9 cellular contexts compared by ENCODE assay signal in the genomic region with DNA sequence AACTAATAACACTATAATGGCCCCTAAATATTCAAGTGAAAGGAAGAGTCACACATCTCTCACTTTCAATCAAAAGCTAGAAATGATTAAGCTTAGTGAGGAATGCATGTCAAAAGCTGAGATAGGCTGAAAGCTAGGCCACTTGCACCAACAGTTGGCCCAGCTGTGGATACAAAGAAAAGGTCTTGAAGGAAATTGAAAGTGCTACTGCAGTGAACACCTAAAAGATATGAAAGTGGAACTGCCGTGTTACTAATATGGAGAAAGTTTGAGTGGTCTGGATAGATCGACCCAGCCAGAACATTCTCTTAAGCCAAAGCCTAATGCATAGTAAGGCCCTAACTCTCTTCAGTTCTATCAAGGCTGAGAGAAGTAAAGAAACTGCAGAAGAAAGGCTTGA. TPM values are rescaled to one million over a fixed set of nuclear protein-coding genes. Genes with fewer than 3 reads are reported as not detected.
DNase-seq lines count a peak whose midpoint lies in the region; ATAC-seq lines count a peak whose summit lies in the region.
"Had no signal": no experiment of that assay in that cellular context is flagged by ENCODE, and none has a peak within 500 bp of the region (broad histone marks: within the 10 kb centered on the region; RNA-seq: fewer than 3 reads in every experiment).

No MANE protein-coding gene starts in this region.

- peaks cover 4% of the 10 kb centered on the region for H3K27me3 Mint-ChIP-seq in activated naive CD8-positive, alpha-beta T cell treated with anti-CD3 and anti-CD28 coated beads for 36 hours

- no peaks in the 10 kb centered on the region for H3K36me3 Mint-ChIP-seq in activated naive CD8-positive, alpha-beta T cell treated with anti-CD3 and anti-CD28 coated beads for 36 hours

- ATAC-seq in GM18861 (IDR thresholded peaks at IDR 0.05; ENCODE audit: unreplicated experiment), result peak; percentile 100
- ATAC-seq in GM21390 (IDR thresholded peaks at IDR 0.05; ENCODE audit: unreplicated experiment), result peak; percentile 100
- peak; percentile 100 for ATAC-seq in HG03108 (IDR thresholded peaks at IDR 0.05; ENCODE audit: unreplicated experiment)

- H3K27ac Mint-ChIP-seq in activated naive CD8-positive, alpha-beta T cell treated with anti-CD3 and anti-CD28 coated beads for 36 hours, result peak overlapping the region; percentile 59

- H3K4me3 Mint-ChIP-seq in activated naive CD8-positive, alpha-beta T cell treated with anti-CD3 and anti-CD28 coated beads for 36 hours, result no peak overlapping the region

- peaks cover 2% of the 10 kb centered on the region for H3K9me3 Mint-ChIP-seq in activated naive CD8-positive, alpha-beta T cell treated with anti-CD3 and anti-CD28 coated beads for 36 hours

- peak; percentile 37 for DNase-seq in activated naive CD8-positive, alpha-beta T cell treated with anti-CD3 and anti-CD28 coated beads for 36 hours
- no peak for DNase-seq in NCI-H2227 treated with DMSO at 0.1 percent for 48 hours (lab: John Stamatoyannopoulos, UW)
- DNase-seq in cortex of kidney (lab: John Stamatoyannopoulos, UW), result no peak
- DNase-seq in NCI-H2107 (lab: John Stamatoyannopoulos, UW), result no peak
- DNase-seq: mammary epithelial cell, thyroid gland had no signal

- peaks cover 25% of the 10 kb centered on the region for H3K4me1 Mint-ChIP-seq in activated naive CD8-positive, alpha-beta T cell treated with anti-CD3 and anti-CD28 coated beads for 36 hours

RNA-seq across cellular contexts. Expression of gene SNX13, which starts 12.1 kb away (rescaled TPM):
- total RNA-seq in activated naive CD8-positive, alpha-beta T cell treated with anti-CD3 and anti-CD28 coated beads for 36 hours, result 10 to 100 TPM; 24.7 to 26.3 TPM
